In the genomic region with DNA sequence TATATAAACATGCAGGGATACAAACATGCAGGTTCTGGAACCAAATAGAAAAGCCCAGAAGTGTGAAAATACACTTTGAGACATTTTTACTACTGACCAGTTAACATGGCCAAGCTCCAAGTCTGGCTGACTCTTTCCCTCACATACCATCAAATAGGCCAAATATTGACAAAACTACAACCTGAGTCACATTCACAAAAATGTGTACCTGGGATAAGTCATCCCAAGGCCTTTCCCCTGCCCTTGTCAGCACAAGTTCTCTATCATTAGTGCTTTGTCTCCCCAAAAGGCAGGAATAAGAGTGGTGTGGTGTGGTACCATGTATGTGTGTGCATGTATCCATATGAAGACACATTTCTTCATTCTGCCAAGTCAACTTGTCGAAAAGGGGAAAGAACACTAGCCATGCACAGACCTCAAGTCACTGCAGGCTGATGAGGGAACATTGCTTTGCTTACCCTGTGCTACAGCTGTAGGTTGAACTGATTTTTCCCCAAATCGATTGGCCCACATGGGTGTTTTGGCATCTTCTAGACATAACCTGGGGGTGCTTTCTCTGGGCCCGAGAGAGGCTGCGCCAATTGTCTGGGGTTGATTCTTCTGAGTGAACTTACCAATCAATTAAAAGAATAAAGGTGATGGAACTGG, we compare ENCODE assay signal across 1 cellular context.
TF ChIP-seq lines count a peak whose summit lies in the region.

No MANE protein-coding gene starts in this region.

TF ChIP-seq in H1, 55 proteins besides CTCF, POLR2A, EP300 and RAD21:
- TF ChIP-seq CHD1 (IDR thresholded peaks at IDR 0.05; ENCODE audit: low read depth, low read length) (no peak), TCF12 (IDR thresholded peaks at IDR 0.05; ENCODE audit: low read depth, low read length) (no peak), RNF2 (IDR thresholded peaks at IDR 0.05; ENCODE audit: borderline replicate concordance, low read depth, low read length, missing control alignments, poor library complexity, severe bottlenecking) (no peak), CBX5 (IDR thresholded peaks at IDR 0.05; ENCODE audit: low read depth, low read length) (no peak), PHF8 (conservative IDR thresholded peaks at IDR 0.05; ENCODE audit: low read depth, low read length) (no peak), CTBP2 (IDR thresholded peaks at IDR 0.05; ENCODE audit: borderline replicate concordance, insufficient read depth, insufficient read length, low read length) (no peak)
